Comparison of ENCODE assay signal across 8 cellular contexts in the genomic region with DNA sequence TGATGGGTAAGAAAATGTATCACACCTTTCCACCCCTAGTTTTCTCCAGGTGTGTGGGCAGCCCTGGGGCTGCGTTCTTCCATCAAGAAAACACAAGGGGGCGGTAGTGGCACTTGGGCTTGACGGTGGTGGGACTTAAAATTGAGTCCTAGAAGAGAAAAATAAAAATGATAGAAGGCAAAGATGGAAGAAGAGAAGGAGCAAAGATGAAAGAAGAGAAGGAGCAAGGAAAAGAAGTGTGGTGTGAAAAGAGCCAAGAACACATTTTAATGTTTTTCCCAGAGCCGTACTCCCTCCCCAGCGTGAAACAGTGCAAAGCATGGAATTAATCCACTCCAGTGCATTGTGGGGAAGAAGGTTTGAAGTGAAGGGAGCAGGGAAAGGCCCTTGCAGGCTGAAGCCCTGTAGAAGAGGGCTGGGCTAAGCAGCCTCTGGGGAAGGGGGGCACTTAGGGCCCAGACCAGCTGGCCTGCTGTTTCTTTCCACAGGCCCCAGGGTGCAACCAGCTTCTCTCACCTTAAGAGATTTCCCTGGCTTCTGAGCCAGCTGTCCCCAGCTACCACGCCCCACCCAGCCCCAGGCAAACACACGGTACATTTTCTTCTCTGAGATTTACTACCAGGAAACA.
DNase-seq lines count a peak whose midpoint lies in the region; TF ChIP-seq lines count a peak whose summit lies in the region.

No MANE protein-coding gene starts in this region.

- H3K4me3 ChIP-seq in LNCaP clone FGC (ENCODE audit: low read depth, low read length) (no peak overlapping the region), cardiac fibroblast (replicated peaks in 1 of 2; ENCODE audit: low read depth in 2 of 2, low read length in 2 of 2) (no peak overlapping the region)

- DNase-seq in DMS79 treated with DMSO at 0.1 percent for 48 hours (lab: John Stamatoyannopoulos, UW): peak; percentile 31
- no peak for DNase-seq in DMS79 (lab: John Stamatoyannopoulos, UW)
- DNase-seq in LNCaP clone FGC (ENCODE audit: low read depth): no peak
- peak; percentile 62 to 69 for DNase-seq in SHP77 (lab: John Stamatoyannopoulos, UW)
- DNase-seq in cardiac fibroblast (ENCODE audit: low read depth in 2 of 2): peak; percentile 67 to 80
- peak; percentile 28 for DNase-seq in kidney glomerular epithelial cell (lab: John Stamatoyannopoulos, UW)
- peak; percentile 13 for DNase-seq in stimulated activated CD4-positive, alpha-beta T cell treated with anti-CD3 and anti-CD28 coated beads, Interleukin-2, amount 100 ng/mL, for 4 hours (ENCODE audit: low read depth)
- no peak for DNase-seq in epidermal melanocyte (ENCODE audit: insufficient read length, low spot score)

- TF ChIP-seq CTCF in LNCaP clone FGC (IDR thresholded peaks at IDR 0.05; ENCODE audit: control insufficient read depth, extremely low read depth, insufficient read depth) (peak; percentile 87), cardiac fibroblast (IDR thresholded peaks at IDR 0.05; ENCODE audit: low read depth, low read length) (peak; percentile 93)

Comparison
In these comparisons a context has a peak if more than half of its experiments do, and no peak if none do; other contexts are left out.
1. DNase-seq: peak in DMS79 treated with DMSO at 0.1 percent for 48 hours (single experiment), SHP77 (2 of 2), cardiac fibroblast (2 of 2), kidney glomerular epithelial cell (single experiment) and stimulated activated CD4-positive, alpha-beta T cell treated with anti-CD3 and anti-CD28 coated beads, Interleukin-2, amount 100 ng/mL, for 4 hours (single experiment); none in DMS79 (single experiment), LNCaP clone FGC (single experiment) and epidermal melanocyte (single experiment).